Comparison of ENCODE assay signal across 20 cellular contexts in genomic region chr5:96427823-96428222, GRCh38. TPM values are rescaled to one million over a fixed set of nuclear protein-coding genes. Genes with fewer than 3 reads are reported as not detected.
A peak's percentile ranks its signal among the peaks of the same experiment; 100 is the strongest.
DNase-seq lines count a peak whose midpoint lies in the region; ATAC-seq and TF ChIP-seq lines count a peak whose summit lies in the region.
"Had no signal": no experiment of that assay in that cellular context is flagged by ENCODE, and none has a peak within 500 bp of the region (broad histone marks: within the 10 kb centered on the region; RNA-seq: fewer than 3 reads in every experiment).

No MANE protein-coding gene starts in this region.

- no peaks in the 10 kb centered on the region for H3K9me3 ChIP-seq in endodermal cell (ENCODE audit: control insufficient read depth, low read length)
- H3K9me3 ChIP-seq: transverse colon had no signal

- ATAC-seq in HG02642 (IDR thresholded peaks at IDR 0.05; ENCODE audit: poor library complexity, unreplicated experiment), result no peak
- ATAC-seq: foreskin keratinocyte; stimulated activated effector memory CD8-positive, alpha-beta T cell treated with anti-CD3 and anti-CD28 coated beads, Interleukin-12 subunit alpha, Interleukin-12 subunit beta, amount 100 ng/mL, for 72 hours had no signal

- peaks cover 10% of the 10 kb centered on the region for H3K4me1 Mint-ChIP-seq in endodermal cell
- peaks cover 22% of the 10 kb centered on the region for H3K4me1 Mint-ChIP-seq in nephron progenitor cell

- H3K27me3 Mint-ChIP-seq in endodermal cell (ENCODE audit: insufficient read depth) (peaks cover 29% of the 10 kb centered on the region), nephron progenitor cell (ENCODE audit: low read depth, poor library complexity) (peaks cover 29% of the 10 kb centered on the region)

- H3K27ac Mint-ChIP-seq in endodermal cell, result no peak overlapping the region
- no peak overlapping the region for H3K27ac Mint-ChIP-seq in nephron progenitor cell
- H3K27ac Mint-ChIP-seq: dendritic cell treated with granulocyte-macrophage colony-stimulating factor and Interleukin-4, amounts not matched to agents 40 ng/mL and 50 ng/mL, for 4 days; stimulated activated effector memory CD8-positive, alpha-beta T cell treated with anti-CD3 and anti-CD28 coated beads, Interleukin-12 subunit alpha, Interleukin-12 subunit beta, amount 100 ng/mL, for 72 hours; T-helper 1 cell treated with Interleukin-12 subunit alpha and Interleukin-12 subunit beta and Interleukin-4 antibody, amounts not matched to agents 30 μg/mL and 1 μg/mL, for 36 hours had no signal

- no peak overlapping the region for H3K9ac ChIP-seq in endodermal cell (ENCODE audit: extremely low read depth, low read length, poor library complexity, severe bottlenecking)

- H3K27ac ChIP-seq in endodermal cell (ENCODE audit: low read depth, low read length), result no peak overlapping the region
- H3K27ac ChIP-seq: 22Rv1, foreskin keratinocyte, PC-9, transverse colon had no signal

- H3K9me3 Mint-ChIP-seq in endodermal cell, result no peaks in the 10 kb centered on the region
- H3K9me3 Mint-ChIP-seq in nephron progenitor cell, result no peaks in the 10 kb centered on the region
- H3K9me3 Mint-ChIP-seq: dendritic cell treated with granulocyte-macrophage colony-stimulating factor and Interleukin-4, amounts not matched to agents 40 ng/mL and 50 ng/mL, for 4 days; stimulated activated effector memory CD8-positive, alpha-beta T cell treated with anti-CD3 and anti-CD28 coated beads, Interleukin-12 subunit alpha, Interleukin-12 subunit beta, amount 100 ng/mL, for 72 hours had no signal

- peaks cover 3% of the 10 kb centered on the region for H3K4me1 ChIP-seq in endodermal cell (ENCODE audit: control insufficient read depth, insufficient read depth, low read length)
- H3K4me1 ChIP-seq: foreskin keratinocyte had no signal

- DNase-seq in DMS 273 (lab: John Stamatoyannopoulos, UW; ENCODE audit: unreplicated experiment) (peak; percentile 3), DMS 273 treated with DMSO at 0.1 percent for 48 hours (lab: John Stamatoyannopoulos, UW) (no peak), endodermal cell (peak; percentile 58), nephron progenitor cell (peak; percentile 22), NCI-H1417 (lab: John Stamatoyannopoulos, UW) (no peak), COR-L47 (lab: John Stamatoyannopoulos, UW) (no peak)
- DNase-seq: activated CD4-positive, alpha-beta T cell treated with anti-CD3 and anti-CD28 coated beads, Interleukin-2, amount 50 U/mL, for 1 hour; amniotic stem cell; NCI-H1694; NCI-H510A treated with DMSO at 0.1 percent for 48 hours; occipital lobe; PC-9; transverse colon had no signal

- no peaks in the 10 kb centered on the region for H3K36me3 Mint-ChIP-seq in endodermal cell (ENCODE audit: low read depth)
- H3K36me3 Mint-ChIP-seq in nephron progenitor cell (ENCODE audit: low read depth), result no peaks in the 10 kb centered on the region
- H3K36me3 Mint-ChIP-seq: stimulated activated effector memory CD8-positive, alpha-beta T cell treated with anti-CD3 and anti-CD28 coated beads, Interleukin-12 subunit alpha, Interleukin-12 subunit beta, amount 100 ng/mL, for 72 hours had no signal

- 71% methylated on average over 4 to 5 of the region's 5 CpGs for WGBS in endodermal cell (ENCODE audit: insufficient coverage in 1 of 2, insufficient read length in 1 of 2), 2 experiments

- H3K27me3 ChIP-seq in endodermal cell (ENCODE audit: control insufficient read depth, insufficient read depth, low read length, poor library complexity, severe bottlenecking), result peaks cover 35% of the 10 kb centered on the region

- H3K4me3 ChIP-seq in endodermal cell (ENCODE audit: low read length), result no peak overlapping the region
- H3K4me3 ChIP-seq: PC-9, transverse colon had no signal

- H3K4me3 Mint-ChIP-seq in endodermal cell (no peak overlapping the region), nephron progenitor cell (no peak overlapping the region)
- H3K4me3 Mint-ChIP-seq: dendritic cell treated with granulocyte-macrophage colony-stimulating factor and Interleukin-4, amounts not matched to agents 40 ng/mL and 50 ng/mL, for 4 days; stimulated activated effector memory CD8-positive, alpha-beta T cell treated with anti-CD3 and anti-CD28 coated beads, Interleukin-12 subunit alpha, Interleukin-12 subunit beta, amount 100 ng/mL, for 72 hours; T-helper 1 cell treated with Interleukin-12 subunit alpha and Interleukin-12 subunit beta and Interleukin-4 antibody, amounts not matched to agents 30 μg/mL and 1 μg/mL, for 36 hours had no signal

- TF ChIP-seq CTCF in endodermal cell (conservative IDR thresholded peaks at IDR 0.05), result no peak
- TF ChIP-seq CTCF in nephron progenitor cell (IDR thresholded peaks at IDR 0.05), result no peak

- H3K36me3 ChIP-seq in endodermal cell (ENCODE audit: control insufficient read depth, insufficient read depth, low read length), result no peaks in the 10 kb centered on the region
- H3K36me3 ChIP-seq: transverse colon had no signal

TF ChIP-seq in PFSK-1, 5 proteins besides CTCF, POLR2A, EP300 and RAD21:
- TF ChIP-seq FOXP2 (optimal IDR thresholded peaks at IDR 0.05; ENCODE audit: borderline replicate concordance, extremely low read depth, extremely low read length, insufficient read depth), result no peak
- TF ChIP-seq SIN3A (IDR thresholded peaks at IDR 0.05; ENCODE audit: borderline replicate concordance, insufficient read depth, low read length), result no peak
- TF ChIP-seq POLR2AphosphoS5 (IDR thresholded peaks at IDR 0.05; ENCODE audit: low read depth, low read length), result no peak
- peak; percentile 89 to 95 for TF ChIP-seq REST (IDR thresholded peaks at IDR 0.05; ENCODE audit: insufficient read depth in 1 of 2, low read depth in 2 of 2, low read length in 2 of 2)
- TF ChIP-seq TAF1 (IDR thresholded peaks at IDR 0.05; ENCODE audit: borderline replicate concordance, insufficient read depth, low read length), result no peak
TF ChIP-seq in PFSK-1: peak in this region for 1.

RNA-seq across cellular contexts. Expression of gene PCSK1, which starts 5.2 kb away (rescaled TPM):
- polyA plus RNA-seq in PFSK-1 (2012; ENCODE audit: insufficient read length, low read depth), result 23.3 TPM
- total RNA-seq in endodermal cell, result not detected
- 2.0 TPM for polyA plus RNA-seq in endodermal cell (2013, experiment 1 of 2)
- polyA plus RNA-seq in endodermal cell (2013, experiment 2 of 2), result 1.2 TPM
- total RNA-seq: foreskin keratinocyte, PC-9 had no signal
- polyA plus RNA-seq: foreskin keratinocyte had no signal

Comparison
In these comparisons a context has a peak if more than half of its experiments do, and no peak if none do; other contexts are left out.
1. DNase-seq: peak in DMS 273 (single experiment), endodermal cell (single experiment) and nephron progenitor cell (single experiment); none in DMS 273 treated with DMSO at 0.1 percent for 48 hours (single experiment), NCI-H1417 (0 of 3) and COR-L47 (single experiment).